ENCODE assay signal across 16 cellular contexts in the genomic region with DNA sequence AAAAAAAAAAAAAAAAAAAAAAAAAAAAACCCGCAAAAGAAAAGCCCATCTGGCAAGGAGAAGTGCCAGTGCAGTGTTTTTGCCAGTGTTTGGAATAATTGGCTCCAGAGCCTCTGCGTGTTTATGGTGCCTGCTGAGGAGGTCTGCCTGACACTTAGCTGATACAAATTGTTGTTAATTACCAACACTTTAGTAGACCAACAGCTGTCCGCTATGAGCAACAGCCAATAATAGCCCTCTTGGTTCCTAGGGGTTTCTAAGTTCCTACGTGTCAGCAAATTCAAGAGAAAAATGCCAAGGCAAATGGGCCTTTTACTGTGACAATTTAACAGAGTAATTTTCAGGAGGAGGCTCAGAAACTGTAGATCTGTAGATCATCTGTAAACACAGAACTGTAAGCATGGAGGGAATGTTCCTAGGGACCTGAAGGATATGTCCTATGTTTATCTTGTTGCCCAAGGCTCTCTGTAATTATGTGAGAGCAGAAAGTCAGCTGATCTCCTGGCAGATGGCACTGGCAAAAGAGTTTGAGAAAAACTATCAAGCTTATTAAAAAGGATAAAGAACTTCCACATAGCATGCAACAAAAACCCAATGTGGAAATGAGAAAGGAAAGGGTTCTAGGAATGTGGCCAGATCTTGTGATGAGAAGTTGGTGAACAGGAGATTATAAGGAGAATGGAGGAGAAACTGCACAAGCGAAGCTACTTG.
DNase-seq lines count a peak whose midpoint lies in the region; ATAC-seq and FAIRE-seq lines count a peak whose summit lies in the region.
"Had no signal": no experiment of that assay in that cellular context is flagged by ENCODE, and none has a peak within 500 bp of the region (broad histone marks: within the 10 kb centered on the region; RNA-seq: fewer than 3 reads in every experiment).

No MANE protein-coding gene starts in this region.

- in situ Hi-C loops in ACHN (cut with HindIII; ENCODE audit: low pct_ligation_motif_present, low pct_unique_long_range_greater_than_20kb, low sequenced_read_pairs) = no loop called here

- FAIRE-seq in frontal cortex (lab: Jason Lieb, UNC) = no peak
- FAIRE-seq: GM18507, H1 had no signal

- peak; percentile 21 for DNase-seq in AG20443 (ENCODE audit: low spot score)
- peak; percentile 94 for DNase-seq in NCI-H1105 treated with DMSO at 0.1 percent for 48 hours (lab: John Stamatoyannopoulos, UW)
- peak; percentile 29 for DNase-seq in amniotic epithelial cell (ENCODE audit: low read depth)
- peak; percentile 52 for DNase-seq in myocyte (ENCODE audit: low read depth)
- no peak for DNase-seq in frontal cortex (ENCODE audit: low spot score in 2 of 2)
- no peak for DNase-seq in ACHN
- DNase-seq: GF-D8; naive thymus-derived CD4-positive, alpha-beta T cell; SHP77 treated with DMSO at 0.1 percent for 48 hours; stimulated activated CD4-positive, alpha-beta T cell treated with anti-CD3 and anti-CD28 coated beads, Interleukin-4, amount 100 ng/mL, for 24 hours had no signal

- ATAC-seq in HG03571 (IDR thresholded peaks at IDR 0.05; ENCODE audit: unreplicated experiment) = no peak
- no peak for ATAC-seq in HG02981 (IDR thresholded peaks at IDR 0.05; ENCODE audit: unreplicated experiment)
- ATAC-seq: body of pancreas; naive thymus-derived CD4-positive, alpha-beta T cell; stimulated activated effector memory CD8-positive, alpha-beta T cell treated with anti-CD3 and anti-CD28 coated beads, Interleukin-12 subunit alpha, Interleukin-12 subunit beta, amount 100 ng/mL, for 72 hours had no signal

Comparison
In these comparisons a context has a peak if more than half of its experiments do, and no peak if none do; other contexts are left out.
1. DNase-seq: peak in AG20443 (single experiment), NCI-H1105 treated with DMSO at 0.1 percent for 48 hours (single experiment), amniotic epithelial cell (single experiment) and myocyte (single experiment); none in frontal cortex (0 of 2) and ACHN (single experiment).